ENCODE assay signal across 23 cellular contexts in genomic region chr12:49098703-49099102, GRCh38. TPM values are rescaled to one million over a fixed set of nuclear protein-coding genes. Genes with fewer than 3 reads are reported as not detected.
"Had no signal": no experiment of that assay in that cellular context is flagged by ENCODE, and none has a peak within 500 bp of the region (broad histone marks: within the 10 kb centered on the region; RNA-seq: fewer than 3 reads in every experiment).

No MANE protein-coding gene starts in this region.

- DNase-seq: occipital lobe, upper lobe of right lung had no signal

- H3K4me1 ChIP-seq: parathyroid adenoma, prostate gland had no signal

- H3K4me3 Mint-ChIP-seq: naive thymus-derived CD4-positive, alpha-beta T cell; natural killer cell; nephron; neural progenitor cell; stimulated activated memory B cell treated with anti-CD40 and anti-IgM and Interleukin-4, amounts not matched to agents 10 μg/mL and 1 μg/mL and 100 μg/mL, for 72 hours; type B pancreatic cell had no signal

- H3K9me3 Mint-ChIP-seq: naive thymus-derived CD4-positive, alpha-beta T cell; natural killer cell; nephron; neural progenitor cell; stimulated activated memory B cell treated with anti-CD40 and anti-IgM and Interleukin-4, amounts not matched to agents 10 μg/mL and 1 μg/mL and 100 μg/mL, for 72 hours; type B pancreatic cell had no signal

- H3K79me2 ChIP-seq: parathyroid adenoma had no signal

- H3K27ac ChIP-seq: neural progenitor cell, ovary, parathyroid adenoma, prostate gland, right atrium auricular region, skin epidermis, spleen, stomach, suprapubic skin, testis, tibial artery, transverse colon, upper lobe of right lung, uterus had no signal

- H3K27me3 ChIP-seq: ovary, right atrium auricular region, testis had no signal

- H2AFZ ChIP-seq: neural progenitor cell, parathyroid adenoma had no signal

- H3K9me3 ChIP-seq: ovary, prostate gland, right atrium auricular region, spleen, stomach, suprapubic skin, testis, tibial artery, transverse colon, upper lobe of right lung, uterus had no signal

- H3K9ac ChIP-seq: neural progenitor cell, parathyroid adenoma had no signal

- H3K4me3 ChIP-seq: neural progenitor cell, ovary, prostate gland, right atrium auricular region, skin epidermis, smooth muscle cell, spleen, stomach, suprapubic skin, testis, tibial artery, transverse colon, upper lobe of right lung, uterus had no signal

- H3K4me2 ChIP-seq: neural progenitor cell, smooth muscle cell had no signal

- H3K36me3 ChIP-seq: neural progenitor cell, ovary, uterus had no signal

- H3K27ac Mint-ChIP-seq: natural killer cell; nephron; neural progenitor cell; stimulated activated memory B cell treated with anti-CD40 and anti-IgM and Interleukin-4, amounts not matched to agents 10 μg/mL and 1 μg/mL and 100 μg/mL, for 72 hours; type B pancreatic cell had no signal

RNA-seq across cellular contexts. Expression of gene DHH, which starts 4.1 kb away (rescaled TPM):
- total RNA-seq: osteoblast had no signal
- polyA plus RNA-seq: naive thymus-derived CD4-positive, alpha-beta T cell; smooth muscle cell had no signal

RNA-seq across cellular contexts. Expression of gene RHEBL1, which starts 28.9 kb away (rescaled TPM):
- total RNA-seq: stomach, transverse colon, urinary bladder had no signal
